14 cellular contexts compared by ENCODE assay signal in genomic region chr22:27962268-27963191, GRCh38. TPM values are rescaled to one million over a fixed set of nuclear protein-coding genes. Genes with fewer than 3 reads are reported as not detected.
A peak's percentile ranks its signal among the peaks of the same experiment; 100 is the strongest.
DNase-seq lines count a peak whose midpoint lies in the region; ATAC-seq, FAIRE-seq and TF ChIP-seq lines count a peak whose summit lies in the region.
"Had no signal": no experiment of that assay in that cellular context is flagged by ENCODE, and none has a peak within 500 bp of the region (broad histone marks: within the 10 kb centered on the region; RNA-seq: fewer than 3 reads in every experiment).

No MANE protein-coding gene starts in this region.

- peak; percentile 29 for DNase-seq in GM03348 (ENCODE audit: low spot score)
- DNase-seq in SJCRH30, result peak; percentile 92 to 94
- DNase-seq in heart left ventricle, result peak in 1 of 5 donors; percentile 48
- no peak for DNase-seq in prostate gland (ENCODE audit: low spot score)
- no peak for DNase-seq in D721Med (ENCODE audit: insufficient read length, low spot score)
- no peak for DNase-seq in NCI-H2107 treated with DMSO at 0.1 percent for 48 hours (lab: John Stamatoyannopoulos, UW; ENCODE audit: unreplicated experiment)
- DNase-seq: activated T-cell treated with anti-CD3 and anti-CD28 coated beads, Interleukin-2, amount 50 U/mL, for 4 hours; NCI-H1436; testis had no signal

- no peak for TF ChIP-seq POLR2A in heart left ventricle (IDR thresholded peaks at IDR 0.05)
- TF ChIP-seq POLR2A in prostate gland (IDR thresholded peaks at IDR 0.05), result no peak

- TF ChIP-seq CTCF in heart left ventricle (IDR thresholded peaks at IDR 0.05), result no peak
- no peak for TF ChIP-seq CTCF in prostate gland (IDR thresholded peaks at IDR 0.05)
- TF ChIP-seq CTCF in D721Med (IDR thresholded peaks at IDR 0.05; ENCODE audit: insufficient read depth, missing control alignments), result no peak

- H3K27me3 ChIP-seq in SJCRH30 (no peaks in the 10 kb centered on the region), heart left ventricle (no peaks in the 10 kb centered on the region), prostate gland (replicated peaks; ENCODE audit: insufficient read depth) (no peaks in the 10 kb centered on the region)
- H3K27me3 ChIP-seq: testis had no signal

- H3K4me1 ChIP-seq in SJCRH30 (peaks cover 22% of the 10 kb centered on the region), heart left ventricle (peaks cover 0 to 27% (median 16%) of the 10 kb centered on the region in 12 donors), prostate gland (replicated peaks) (no peaks in the 10 kb centered on the region)

- intact Hi-C loops in heart left ventricle (cut with DNase I), result no loop called here
- intact Hi-C loops in prostate gland (cut with DNase I), result no loop called here

- H3K4me3 ChIP-seq in SJCRH30 (peak overlapping the region; percentile 42), heart left ventricle (no peak overlapping the region), prostate gland (no peak overlapping the region)
- H3K4me3 ChIP-seq: testis had no signal

- H3K36me3 ChIP-seq in SJCRH30 (no peaks in the 10 kb centered on the region), heart left ventricle (no peaks in the 10 kb centered on the region), prostate gland (no peaks in the 10 kb centered on the region)

- H3K27ac ChIP-seq in SJCRH30, result peak overlapping the region; percentile 98
- H3K27ac ChIP-seq in heart left ventricle, result peak overlapping the region in 2 of 12 donors; percentile 27 to 37
- peak overlapping the region; percentile 21 to 30 for H3K27ac ChIP-seq in prostate gland

- H3K9me3 ChIP-seq in SJCRH30 (replicated peaks) (no peaks in the 10 kb centered on the region), heart left ventricle (no peaks in the 10 kb centered on the region), prostate gland (no peaks in the 10 kb centered on the region)
- H3K9me3 ChIP-seq: testis had no signal

- no peak for FAIRE-seq in D721Med (lab: Jason Lieb, UNC)
- FAIRE-seq: astrocyte, H1 had no signal

- WGBS in heart left ventricle, 4 donors, result 49 to 59% (median 55%) methylated on average over 9 of the region's 9 CpGs
- 33% methylated on average over 9 of the region's 9 CpGs for WGBS in prostate gland

- ATAC-seq in heart left ventricle, result peak in 3 of 4 donors; percentile 62 to 80 (median 74)
- no peak for ATAC-seq in GM19397 (IDR thresholded peaks at IDR 0.05; ENCODE audit: unreplicated experiment)
- no peak for ATAC-seq in HG03432 (IDR thresholded peaks at IDR 0.05; ENCODE audit: unreplicated experiment)
- ATAC-seq: activated T-cell treated with anti-CD3 and anti-CD28 coated beads, Interleukin-2, amount 50 U/mL, for 4 hours; sciatic nerve had no signal

RNA-seq across cellular contexts. Expression of gene PITPNB, which starts 43.5 kb away (rescaled TPM):
- 38.3 and 46.2 TPM in 2 replicates for total RNA-seq in SJCRH30 (2014; rRNA removed; shearing (Covaris generic))
- total RNA-seq in heart left ventricle (10 to 100 TPM; 20.8 to 84.7 (median 63.1) TPM), prostate gland (10 to 100 TPM; 23.8 to 43.6 TPM)
- polyA plus RNA-seq in heart left ventricle, result 10 to 100 TPM; 13.6 to 32.3 TPM

Comparison
In these comparisons a context has a peak if more than half of its experiments do, and no peak if none do; other contexts are left out.
1. DNase-seq: peak in GM03348 (single experiment) and SJCRH30 (2 of 2); none in prostate gland (single experiment), D721Med (single experiment) and NCI-H2107 treated with DMSO at 0.1 percent for 48 hours (single experiment).
2. ATAC-seq: peak in heart left ventricle (3 of 4); none in GM19397 (single experiment) and HG03432 (single experiment).